Comparison of ENCODE assay signal across 8 cellular contexts in the genomic region with DNA sequence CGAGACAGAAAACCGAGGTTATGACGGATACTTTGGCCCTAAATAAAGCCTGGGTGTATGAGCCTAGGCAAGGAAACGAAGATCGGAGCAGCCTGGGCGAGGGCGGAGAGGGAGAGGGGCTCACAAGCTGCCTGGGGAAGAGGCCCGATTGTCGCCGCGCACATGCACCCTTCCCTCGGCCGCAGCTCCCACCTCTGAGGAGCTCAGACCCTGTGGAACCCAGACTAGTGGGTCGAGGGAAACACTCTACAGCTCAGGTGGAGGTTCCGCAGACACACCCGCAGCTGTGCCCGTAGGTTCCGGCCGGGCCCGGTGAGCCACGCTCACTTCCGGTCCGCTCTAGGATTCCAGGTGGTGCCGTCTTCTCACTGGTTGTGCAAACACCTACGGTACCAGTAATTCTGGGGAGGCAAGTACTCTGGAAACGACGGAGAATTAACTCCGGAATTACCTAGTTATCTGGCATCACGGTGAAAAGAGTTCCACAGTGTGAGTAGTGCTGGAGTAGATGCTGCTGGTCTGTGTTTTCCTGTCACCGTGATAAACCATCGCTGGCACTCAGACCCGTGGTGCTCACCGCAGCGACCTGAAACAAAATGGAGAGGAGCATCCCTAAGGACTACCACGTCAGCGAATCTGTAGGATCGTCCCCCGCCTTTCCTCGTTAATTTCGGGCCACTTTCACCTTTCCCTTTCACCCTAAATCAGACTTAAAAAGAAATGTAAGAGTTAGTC.
DNase-seq lines count a peak whose midpoint lies in the region; ATAC-seq and TF ChIP-seq lines count a peak whose summit lies in the region.

No MANE protein-coding gene starts in this region.

- H3K9me3 Mint-ChIP-seq in activated CD8-positive, alpha-beta memory T cell treated with anti-CD3 and anti-CD28 coated beads, Interleukin-2, amount 10 ng/mL, durations not matched to agents 7 days and 5 days (ENCODE audit: low read depth): peaks cover 3% of the 10 kb centered on the region
- peaks cover 9 to 65% (median 32%) of the 10 kb centered on the region in 7 donors for H3K9me3 Mint-ChIP-seq in naive B cell

- H3K36me3 Mint-ChIP-seq in activated CD8-positive, alpha-beta memory T cell treated with anti-CD3 and anti-CD28 coated beads, Interleukin-2, amount 10 ng/mL, durations not matched to agents 7 days and 5 days: peaks cover 4% of the 10 kb centered on the region
- H3K36me3 Mint-ChIP-seq in naive B cell: peaks cover 12 to 35% of the 10 kb centered on the region in 2 donors

- peak; percentile 30 to 45 for DNase-seq in NCI-H446 (lab: John Stamatoyannopoulos, UW)
- peak; percentile 55 for DNase-seq in activated CD8-positive, alpha-beta memory T cell treated with anti-CD3 and anti-CD28 coated beads, Interleukin-2, amount 10 ng/mL, durations not matched to agents 7 days and 5 days
- peak; percentile 36 for DNase-seq in epithelial cell of proximal tubule (ENCODE audit: low read depth)
- DNase-seq in naive B cell: peak; percentile 31
- peak; percentile 30 for DNase-seq in stimulated activated naive CD4-positive, alpha-beta T cell treated with Interleukin-2 at 50 U/mL for 16 hours (lab: John Stamatoyannopoulos, UW)
- DNase-seq in AG08396 (ENCODE audit: low spot score): no peak

- H3K27me3 Mint-ChIP-seq in activated CD8-positive, alpha-beta memory T cell treated with anti-CD3 and anti-CD28 coated beads, Interleukin-2, amount 10 ng/mL, durations not matched to agents 7 days and 5 days: peaks cover 84% of the 10 kb centered on the region
- H3K27me3 Mint-ChIP-seq in naive B cell: peaks cover 80 to 91% (median 88%) of the 10 kb centered on the region in 3 donors

- peaks cover 30% of the 10 kb centered on the region for H3K4me1 Mint-ChIP-seq in activated CD8-positive, alpha-beta memory T cell treated with anti-CD3 and anti-CD28 coated beads, Interleukin-2, amount 10 ng/mL, durations not matched to agents 7 days and 5 days
- H3K4me1 Mint-ChIP-seq in naive B cell: peaks cover 8 to 30% (median 15%) of the 10 kb centered on the region in 3 donors

- peak overlapping the region; percentile 66 for H3K4me3 Mint-ChIP-seq in activated CD8-positive, alpha-beta memory T cell treated with anti-CD3 and anti-CD28 coated beads, Interleukin-2, amount 10 ng/mL, durations not matched to agents 7 days and 5 days
- H3K4me3 Mint-ChIP-seq in naive B cell: peak overlapping the region; percentile 76 to 92 (median 87)

- ATAC-seq in GM18868 (IDR thresholded peaks at IDR 0.05; ENCODE audit: unreplicated experiment) (peak; percentile 84), HG03039 (IDR thresholded peaks at IDR 0.05; ENCODE audit: unreplicated experiment) (peak; percentile 75), naive B cell (ENCODE audit: low read depth in 2 of 2) (peak; percentile 73 to 88)
- ATAC-seq in activated CD8-positive, alpha-beta memory T cell treated with anti-CD3 and anti-CD28 coated beads, Interleukin-2, amount 10 ng/mL, durations not matched to agents 7 days and 5 days: peak; percentile 68

- CTCF ChIA-PET in activated CD8-positive, alpha-beta memory T cell treated with anti-CD3 and anti-CD28 coated beads, Interleukin-2, amount 10 ng/mL, durations not matched to agents 7 days and 5 days (lab: Charles Lee): no interaction called here

- no peak for TF ChIP-seq CTCF in epithelial cell of proximal tubule (conservative IDR thresholded peaks at IDR 0.05; ENCODE audit: low read depth, low read length)

- H3K27ac Mint-ChIP-seq in activated CD8-positive, alpha-beta memory T cell treated with anti-CD3 and anti-CD28 coated beads, Interleukin-2, amount 10 ng/mL, durations not matched to agents 7 days and 5 days: peak overlapping the region; percentile 5
- H3K27ac Mint-ChIP-seq in naive B cell: peak overlapping the region in 1 of 6 donors; percentile 45

- H3K4me3 ChIP-seq in epithelial cell of proximal tubule (ENCODE audit: low read depth, low read length): peak overlapping the region; percentile 85
